8 cellular contexts compared by ENCODE assay signal in genomic region chr2:85963747-85964418, GRCh38.
DNase-seq lines count a peak whose midpoint lies in the region; ATAC-seq, FAIRE-seq and TF ChIP-seq lines count a peak whose summit lies in the region.
"Not testable (repeated sequence)": the region's sequence is repeated elsewhere in the genome, so short reads cannot be mapped to it uniquely, and the experiment has no call there.

No MANE protein-coding gene starts in this region.

- H3K9me3 ChIP-seq in HepG2 (ENCODE audit: low read length): not testable (repeated sequence)

- peak overlapping the region; percentile 41; the same call in 1 of the 2 replicates for H3K9ac ChIP-seq in KMS-11
- H3K9ac ChIP-seq in HepG2 (ENCODE audit: insufficient read depth, low read depth, low read length): not testable (repeated sequence)

- not testable (repeated sequence) for FAIRE-seq in RCC 7860 (lab: Jason Lieb, UNC); bronchial epithelial cell (lab: Jason Lieb, UNC); HepG2 (lab: Jason Lieb, UNC)

- H3K36me3 ChIP-seq in KMS-11 (ENCODE audit: insufficient read depth); bronchial epithelial cell (ENCODE audit: control insufficient read depth, insufficient read depth, low read length); HepG2 (replicated peaks in 1 of 2; ENCODE audit: control insufficient read depth in 1 of 2, insufficient read depth in 2 of 2, low read length in 2 of 2): not testable (repeated sequence)

- in situ Hi-C loops in HepG2 (cut with HindIII; ENCODE audit: extremely low pct_ligation_motif_present, low pct_unique_long_range_greater_than_20kb): not testable (repeated sequence)

- not testable (repeated sequence) for H3K27me3 ChIP-seq in KMS-11 (ENCODE audit: insufficient read depth, low read depth); bronchial epithelial cell (ENCODE audit: control insufficient read depth, insufficient read depth, low read length); HepG2 (ENCODE audit: control insufficient read depth in 1 of 2, insufficient read depth in 2 of 2, low read length in 2 of 2)

- DNase-seq in A172 (ENCODE audit: low spot score) (peak; percentile 72), DMS53 treated with DMSO at 0.1 percent for 48 hours (lab: John Stamatoyannopoulos, UW; ENCODE audit: unreplicated experiment) (peak; percentile 68), RCC 7860 (ENCODE audit: low spot score) (peak; percentile 24), bronchial epithelial cell (ENCODE audit: low read depth) (peak; percentile 66), ureter (ENCODE audit: low spot score) (peak; percentile 31)
- not testable (repeated sequence) for DNase-seq in activated CD8-positive, alpha-beta memory T cell treated with anti-CD3 and anti-CD28 coated beads, Interleukin-2, amount 10 ng/mL, durations not matched to agents 7 days and 5 days; HepG2 (ENCODE audit: low spot score)

- H3K4me1 ChIP-seq in KMS-11 (ENCODE audit: low read depth, poor library complexity, severe bottlenecking): peaks cover 45% of the 10 kb centered on the region
- not testable (repeated sequence) for H3K4me1 ChIP-seq in HepG2 (ENCODE audit: insufficient read depth, low read length)

- H3K4me2 ChIP-seq in KMS-11 (peak overlapping the region; percentile 94), HepG2 (ENCODE audit: low read depth, low read length) (peak overlapping the region; percentile 43)

- H3K4me3 Mint-ChIP-seq in activated CD8-positive, alpha-beta memory T cell treated with anti-CD3 and anti-CD28 coated beads, Interleukin-2, amount 10 ng/mL, durations not matched to agents 7 days and 5 days: not testable (repeated sequence)

- intact Hi-C loops in HepG2 (cut with micrococcal nuclease; ENCODE audit: unreplicated experiment): not testable (repeated sequence)

- POLR2A ChIA-PET in HepG2 (lab: Yijun Ruan, JAX): interaction anchor here (1.3 kb wide), 1 partner anchor 11 kb away, joined by 6 read pairs; no protein-coding TSS in a partner anchor

- not testable (repeated sequence) for H3K4me3 ChIP-seq in KMS-11 (IDR thresholded peaks at IDR 0.05; ENCODE audit: insufficient read depth, low read depth, low read length); bronchial epithelial cell (ENCODE audit: low read depth, low read length); HepG2 (replicated peaks in 1 of 3; ENCODE audit: insufficient read depth in 1 of 3, low read depth in 2 of 3, low read length in 3 of 3)

- TF ChIP-seq EP300 in HepG2 (IDR thresholded peaks at IDR 0.05; ENCODE audit: low read depth in 2 of 2, low read length in 2 of 2); HepG2 (CRISPR knock-in tag; IDR thresholded peaks at IDR 0.05; ENCODE audit: borderline replicate concordance): not testable (repeated sequence)

- BruUV-seq in HepG2 (replicated peaks; lab: Mats Ljungman, UMichigan): not testable (repeated sequence)

- peak overlapping the region; percentile 66 for H2AFZ ChIP-seq in KMS-11 (ENCODE audit: low read depth)
- H2AFZ ChIP-seq in HepG2 (ENCODE audit: low read length): not testable (repeated sequence)

- CTCF ChIA-PET in activated CD8-positive, alpha-beta memory T cell treated with anti-CD3 and anti-CD28 coated beads, Interleukin-2, amount 10 ng/mL, durations not matched to agents 7 days and 5 days (lab: Charles Lee): interaction anchor here (1.3 kb wide), 2 partner anchors 24 to 30 kb away, joined by 3 to 4 read pairs; no protein-coding TSS in a partner anchor
- CTCF ChIA-PET in HepG2 (lab: Yijun Ruan, JAX; ENCODE audit: low intra/inter-chr PET ratio, low total read pairs): not testable (repeated sequence)

- peak overlapping the region; percentile 72 for H3K27ac ChIP-seq in KMS-11
- not testable (repeated sequence) for H3K27ac ChIP-seq in HepG2 (ENCODE audit: extremely low read length, insufficient read depth, low read length)

- peaks cover 16% of the 10 kb centered on the region for H3K9me3 Mint-ChIP-seq in activated CD8-positive, alpha-beta memory T cell treated with anti-CD3 and anti-CD28 coated beads, Interleukin-2, amount 10 ng/mL, durations not matched to agents 7 days and 5 days (ENCODE audit: low read depth)

- TF ChIP-seq RAD21 in HepG2 (CRISPR knock-in tag; IDR thresholded peaks at IDR 0.05): not testable (repeated sequence)

- H4K20me1 ChIP-seq in KMS-11 (ENCODE audit: insufficient read depth); HepG2 (ENCODE audit: insufficient read depth, low read length): not testable (repeated sequence)

- not testable (repeated sequence) for H3K79me2 ChIP-seq in KMS-11 (ENCODE audit: insufficient read depth, low read depth); HepG2 (ENCODE audit: insufficient read depth, low read length)

- not testable (repeated sequence) for TF ChIP-seq POLR2A in HepG2 (IDR thresholded peaks at IDR 0.05; ENCODE audit: insufficient read depth in 1 of 2, low read depth in 2 of 2, low read length in 2 of 2)

- peak overlapping the region; percentile 31 for H3K27ac Mint-ChIP-seq in activated CD8-positive, alpha-beta memory T cell treated with anti-CD3 and anti-CD28 coated beads, Interleukin-2, amount 10 ng/mL, durations not matched to agents 7 days and 5 days

- WGBS in HepG2 (ENCODE audit: low lambda C conversion rate): 26% methylated on average over 15 of the region's 16 CpGs

- peaks cover 22% of the 10 kb centered on the region for H3K4me1 Mint-ChIP-seq in activated CD8-positive, alpha-beta memory T cell treated with anti-CD3 and anti-CD28 coated beads, Interleukin-2, amount 10 ng/mL, durations not matched to agents 7 days and 5 days

- not testable (repeated sequence) for H3K27me3 Mint-ChIP-seq in activated CD8-positive, alpha-beta memory T cell treated with anti-CD3 and anti-CD28 coated beads, Interleukin-2, amount 10 ng/mL, durations not matched to agents 7 days and 5 days

- TF ChIP-seq CTCF in KMS-11 (conservative IDR thresholded peaks at IDR 0.05; ENCODE audit: low read depth, low read length); bronchial epithelial cell (IDR thresholded peaks at IDR 0.05; ENCODE audit: insufficient read depth, low read length, severe bottlenecking); HepG2 (CRISPR knock-in tag; IDR thresholded peaks at IDR 0.05): not testable (repeated sequence)

- H3K36me3 Mint-ChIP-seq in activated CD8-positive, alpha-beta memory T cell treated with anti-CD3 and anti-CD28 coated beads, Interleukin-2, amount 10 ng/mL, durations not matched to agents 7 days and 5 days: peaks cover 31% of the 10 kb centered on the region

- not testable (repeated sequence) for ATAC-seq in activated CD8-positive, alpha-beta memory T cell treated with anti-CD3 and anti-CD28 coated beads, Interleukin-2, amount 10 ng/mL, durations not matched to agents 7 days and 5 days; HepG2

TF ChIP-seq in HepG2, 621 proteins besides CTCF, POLR2A, EP300 and RAD21 (continues in another document):
- TF ChIP-seq FOSL2 (CRISPR knock-in tag; IDR thresholded peaks at IDR 0.05) (peak; percentile 96), ZGPAT (CRISPR knock-in tag; IDR thresholded peaks at IDR 0.05) (peak; percentile 27; the same call in 1 of the 2 replicates), ZNF280B (CRISPR knock-in tag; IDR thresholded peaks at IDR 0.05; ENCODE audit: borderline replicate concordance) (peak; percentile 44; the same call in 1 of the 2 replicates), GABPB1 (CRISPR knock-in tag; IDR thresholded peaks at IDR 0.05) (peak; percentile 27; the same call in 1 of the 2 replicates), ZNF572 (CRISPR knock-in tag; IDR thresholded peaks at IDR 0.05) (0 out of 2 replicates have a peak, but pooled peaks have one; percentile 19), FOSL1 (CRISPR knock-in tag; IDR thresholded peaks at IDR 0.05; ENCODE audit: borderline replicate concordance) (peak; percentile 61; the same call in 1 of the 2 replicates), GATAD2A (CRISPR knock-in tag; IDR thresholded peaks at IDR 0.05) (0 out of 2 replicates have a peak, but pooled peaks have one; percentile 8), ZNF501 (CRISPR knock-in tag; IDR thresholded peaks at IDR 0.05) (peak; percentile 28; the same call in 1 of the 2 replicates), NR2C2 (CRISPR knock-in tag; IDR thresholded peaks at IDR 0.05; ENCODE audit: borderline replicate concordance) (peak; percentile 40; the same call in 1 of the 2 replicates)
